ENCODE assay signal across 11 cellular contexts in genomic region chr9:121637441-121638222, GRCh38. TPM values are rescaled to one million over a fixed set of nuclear protein-coding genes. Genes with fewer than 3 reads are reported as not detected.
A peak's percentile ranks its signal among the peaks of the same experiment; 100 is the strongest.
DNase-seq lines count a peak whose midpoint lies in the region; ATAC-seq, FAIRE-seq and TF ChIP-seq lines count a peak whose summit lies in the region.
"Had no signal": no experiment of that assay in that cellular context is flagged by ENCODE, and none has a peak within 500 bp of the region (broad histone marks: within the 10 kb centered on the region; RNA-seq: fewer than 3 reads in every experiment).

No MANE protein-coding gene starts in this region.

- H3K9me3 Mint-ChIP-seq in Calu3 (ENCODE audit: low read depth, unreplicated experiment) = no peaks in the 10 kb centered on the region
- H3K9me3 Mint-ChIP-seq: activated T-helper 17 cell treated with anti-CD3 and anti-CD28 coated beads, Interleukin-2, amount 50 U/mL, for 72 hours had no signal

- no peaks in the 10 kb centered on the region for H3K36me3 Mint-ChIP-seq in Calu3 (ENCODE audit: insufficient read depth, unreplicated experiment)

- no peak overlapping the region for H3K9ac ChIP-seq in adipocyte (ENCODE audit: low read length)

- no peak for TF ChIP-seq POLR2A in GM12891 (IDR thresholded peaks at IDR 0.05; ENCODE audit: low read depth, low read length)

- peaks cover 20% of the 10 kb centered on the region for H3K4me1 ChIP-seq in adipocyte (ENCODE audit: control insufficient read depth, insufficient read depth, low read length)

- DNase-seq in left ventricle myocardium superior (peak; percentile 12), Right ventricle myocardium inferior (ENCODE audit: missing footprints) (no peak), adipocyte (ENCODE audit: low read depth) (peak; percentile 66), inferior parietal cortex (ENCODE audit: extremely low spot score) (peak; percentile 78), GM12891 (ENCODE audit: insufficient read length, low spot score) (no peak), Calu3 (no peak)
- DNase-seq: upper lobe of right lung had no signal

- H3K27me3 Mint-ChIP-seq in Calu3 (ENCODE audit: unreplicated experiment) = no peaks in the 10 kb centered on the region

- intact Hi-C loops in left ventricle myocardium superior (cut with micrococcal nuclease) (loop anchor here (10.0 kb wide), 1 partner anchor 47 kb away; no protein-coding TSS in a partner anchor), Right ventricle myocardium inferior (cut with DNase I) (loop anchor here (5.0 kb wide), 2 partner anchors 225 to 355 kb away; no protein-coding TSS in a partner anchor), Calu3 (cut with micrococcal nuclease; ENCODE audit: unreplicated experiment) (no loop called here)

- peaks cover 2% of the 10 kb centered on the region for H3K27me3 ChIP-seq in adipocyte (replicated peaks; ENCODE audit: control insufficient read depth, insufficient read depth, low read length)
- H3K27me3 ChIP-seq: upper lobe of right lung had no signal

- peaks cover 35% of the 10 kb centered on the region for H3K4me1 Mint-ChIP-seq in Calu3 (ENCODE audit: low read depth, unreplicated experiment)
- H3K4me1 Mint-ChIP-seq: activated T-helper 17 cell treated with anti-CD3 and anti-CD28 coated beads, Interleukin-2, amount 50 U/mL, for 72 hours had no signal

- H3K27ac Mint-ChIP-seq in Calu3 (ENCODE audit: unreplicated experiment) = no peak overlapping the region
- H3K27ac Mint-ChIP-seq: activated T-helper 17 cell treated with anti-CD3 and anti-CD28 coated beads, Interleukin-2, amount 50 U/mL, for 72 hours had no signal

- peaks cover 5% of the 10 kb centered on the region for H3K9me3 ChIP-seq in adipocyte (ENCODE audit: control insufficient read depth, low read length)
- H3K9me3 ChIP-seq: upper lobe of right lung had no signal

- H3K4me3 Mint-ChIP-seq in Calu3 (ENCODE audit: low read depth, unreplicated experiment) = no peak overlapping the region
- H3K4me3 Mint-ChIP-seq: activated T-helper 17 cell treated with anti-CD3 and anti-CD28 coated beads, Interleukin-2, amount 50 U/mL, for 72 hours had no signal

- TF ChIP-seq CTCF in Calu3 (IDR thresholded peaks at IDR 0.05; ENCODE audit: unreplicated experiment) = no peak

- BruUV-seq in Calu3 (replicated peaks; lab: Mats Ljungman, UMichigan) = no TSS peak

- no peak for FAIRE-seq in GM12891 (lab: Jason Lieb, UNC)
- FAIRE-seq: GM12892 had no signal

- no peak overlapping the region for H3K4me3 ChIP-seq in adipocyte (ENCODE audit: low read length)
- H3K4me3 ChIP-seq: upper lobe of right lung had no signal

- CTCF ChIA-PET in Calu3 (lab: Charles Lee) = interaction anchor here (1.2 kb wide), 1 partner anchor 49 kb away, joined by 3 read pairs; no protein-coding TSS in a partner anchor

- ATAC-seq in left ventricle myocardium superior (no peak), Right ventricle myocardium inferior (no peak), GM18502 (IDR thresholded peaks at IDR 0.05; ENCODE audit: poor library complexity, unreplicated experiment) (no peak), GM21390 (IDR thresholded peaks at IDR 0.05; ENCODE audit: unreplicated experiment) (no peak)
- ATAC-seq: activated T-helper 17 cell treated with anti-CD3 and anti-CD28 coated beads, Interleukin-2, amount 50 U/mL, for 72 hours; upper lobe of right lung had no signal

- H3K36me3 ChIP-seq in adipocyte (ENCODE audit: control insufficient read depth, insufficient read depth, low read length, severe bottlenecking) = no peaks in the 10 kb centered on the region
- H3K36me3 ChIP-seq: upper lobe of right lung had no signal

TF ChIP-seq in GM12891, 5 proteins besides CTCF, POLR2A, EP300 and RAD21:
- TF ChIP-seq POLR2AphosphoS5 (IDR thresholded peaks at IDR 0.05; ENCODE audit: low read depth, low read length) (no peak), PAX5 (IDR thresholded peaks at IDR 0.05; ENCODE audit: insufficient read depth, low read length, severe bottlenecking) (no peak), SPI1 (IDR thresholded peaks at IDR 0.05; ENCODE audit: low read depth, low read length) (no peak), TAF1 (IDR thresholded peaks at IDR 0.05; ENCODE audit: low read depth, low read length) (no peak), POU2F2 (IDR thresholded peaks at IDR 0.05; ENCODE audit: low read depth, low read length) (no peak)

RNA-seq across cellular contexts. Expression of gene DAB2IP, which starts 13.8 kb away (rescaled TPM):
- total RNA-seq in left ventricle myocardium superior (54.8 TPM), Right ventricle myocardium inferior (53.0 TPM), Calu3 (2022) (56.3 and 59.0 TPM in 2 replicates)
- polyA plus RNA-seq in GM12891 (2012; ENCODE audit: low read depth, missing spikeins) = 0.33 TPM

Comparison
In these comparisons a context has a peak if more than half of its experiments do, and no peak if none do; other contexts are left out.
1. DNase-seq: peak in left ventricle myocardium superior (single experiment), adipocyte (single experiment) and inferior parietal cortex (single experiment); none in Right ventricle myocardium inferior (single experiment), GM12891 (single experiment) and Calu3 (single experiment).